ENCODE assay signal across 1 cellular context in the genomic region with DNA sequence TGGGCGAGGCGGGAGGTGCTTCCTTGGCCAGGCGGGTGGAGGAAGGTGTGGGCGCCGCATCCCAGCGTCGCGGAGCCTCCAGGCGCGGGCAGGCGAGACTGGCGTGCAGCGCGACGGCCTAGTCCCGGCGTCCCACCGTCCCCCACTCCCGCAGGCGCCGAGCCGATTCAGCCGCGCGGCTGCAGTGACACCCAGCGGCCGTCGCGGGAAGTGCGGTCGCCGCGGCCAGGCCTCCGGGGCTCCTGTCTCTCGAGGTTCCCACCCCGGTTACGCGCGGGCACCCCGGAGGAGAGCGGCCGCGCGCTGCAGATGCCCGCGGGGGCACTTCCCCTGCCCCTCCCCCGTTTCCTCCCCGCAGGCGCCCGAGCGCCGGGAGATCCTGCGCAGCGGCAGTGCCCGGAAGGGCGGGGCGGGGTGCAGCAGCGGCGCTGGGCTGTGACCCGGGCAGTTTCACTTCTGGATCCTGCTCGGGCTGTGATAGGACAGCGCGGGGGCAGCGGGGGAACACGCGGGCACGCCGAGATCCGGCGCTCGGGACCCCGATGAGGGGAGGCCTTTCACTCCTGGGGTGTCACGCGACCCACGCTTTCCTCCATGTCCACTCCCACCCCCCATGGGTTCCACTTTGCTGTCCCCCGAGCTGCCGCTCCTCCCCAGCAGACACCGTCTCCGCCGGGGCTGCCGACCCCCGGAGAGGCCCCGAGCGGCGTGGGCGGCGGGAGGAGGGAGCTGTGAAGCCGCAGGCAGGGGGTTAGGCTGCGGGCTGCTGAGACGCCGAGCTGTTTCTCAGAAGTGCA.
TF ChIP-seq lines count a peak whose summit lies in the region.

No MANE protein-coding gene starts in this region.

TF ChIP-seq in HepG2, 621 proteins besides CTCF, POLR2A, EP300 and RAD21 (continued from another document and continues in another):
- TF ChIP-seq, protein P1, sequence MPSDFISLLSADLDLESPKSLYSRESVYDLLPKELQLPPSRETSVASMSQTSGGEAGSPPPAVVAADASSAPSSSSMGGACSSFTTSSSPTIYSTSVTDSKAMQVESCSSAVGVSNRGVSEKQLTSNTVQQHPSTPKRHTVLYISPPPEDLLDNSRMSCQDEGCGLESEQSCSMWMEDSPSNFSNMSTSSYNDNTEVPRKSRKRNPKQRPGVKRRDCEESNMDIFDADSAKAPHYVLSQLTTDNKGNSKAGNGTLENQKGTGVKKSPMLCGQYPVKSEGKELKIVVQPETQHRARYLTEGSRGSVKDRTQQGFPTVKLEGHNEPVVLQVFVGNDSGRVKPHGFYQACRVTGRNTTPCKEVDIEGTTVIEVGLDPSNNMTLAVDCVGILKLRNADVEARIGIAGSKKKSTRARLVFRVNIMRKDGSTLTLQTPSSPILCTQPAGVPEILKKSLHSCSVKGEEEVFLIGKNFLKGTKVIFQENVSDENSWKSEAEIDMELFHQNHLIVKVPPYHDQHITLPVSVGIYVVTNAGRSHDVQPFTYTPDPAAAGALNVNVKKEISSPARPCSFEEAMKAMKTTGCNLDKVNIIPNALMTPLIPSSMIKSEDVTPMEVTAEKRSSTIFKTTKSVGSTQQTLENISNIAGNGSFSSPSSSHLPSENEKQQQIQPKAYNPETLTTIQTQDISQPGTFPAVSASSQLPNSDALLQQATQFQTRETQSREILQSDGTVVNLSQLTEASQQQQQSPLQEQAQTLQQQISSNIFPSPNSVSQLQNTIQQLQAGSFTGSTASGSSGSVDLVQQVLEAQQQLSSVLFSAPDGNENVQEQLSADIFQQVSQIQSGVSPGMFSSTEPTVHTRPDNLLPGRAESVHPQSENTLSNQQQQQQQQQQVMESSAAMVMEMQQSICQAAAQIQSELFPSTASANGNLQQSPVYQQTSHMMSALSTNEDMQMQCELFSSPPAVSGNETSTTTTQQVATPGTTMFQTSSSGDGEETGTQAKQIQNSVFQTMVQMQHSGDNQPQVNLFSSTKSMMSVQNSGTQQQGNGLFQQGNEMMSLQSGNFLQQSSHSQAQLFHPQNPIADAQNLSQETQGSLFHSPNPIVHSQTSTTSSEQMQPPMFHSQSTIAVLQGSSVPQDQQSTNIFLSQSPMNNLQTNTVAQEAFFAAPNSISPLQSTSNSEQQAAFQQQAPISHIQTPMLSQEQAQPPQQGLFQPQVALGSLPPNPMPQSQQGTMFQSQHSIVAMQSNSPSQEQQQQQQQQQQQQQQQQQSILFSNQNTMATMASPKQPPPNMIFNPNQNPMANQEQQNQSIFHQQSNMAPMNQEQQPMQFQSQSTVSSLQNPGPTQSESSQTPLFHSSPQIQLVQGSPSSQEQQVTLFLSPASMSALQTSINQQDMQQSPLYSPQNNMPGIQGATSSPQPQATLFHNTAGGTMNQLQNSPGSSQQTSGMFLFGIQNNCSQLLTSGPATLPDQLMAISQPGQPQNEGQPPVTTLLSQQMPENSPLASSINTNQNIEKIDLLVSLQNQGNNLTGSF (CRISPR knock-in tag; IDR thresholded peaks at IDR 0.05): no peak; the same call in none of the 2 replicates
- TF ChIP-seq, protein P2, sequence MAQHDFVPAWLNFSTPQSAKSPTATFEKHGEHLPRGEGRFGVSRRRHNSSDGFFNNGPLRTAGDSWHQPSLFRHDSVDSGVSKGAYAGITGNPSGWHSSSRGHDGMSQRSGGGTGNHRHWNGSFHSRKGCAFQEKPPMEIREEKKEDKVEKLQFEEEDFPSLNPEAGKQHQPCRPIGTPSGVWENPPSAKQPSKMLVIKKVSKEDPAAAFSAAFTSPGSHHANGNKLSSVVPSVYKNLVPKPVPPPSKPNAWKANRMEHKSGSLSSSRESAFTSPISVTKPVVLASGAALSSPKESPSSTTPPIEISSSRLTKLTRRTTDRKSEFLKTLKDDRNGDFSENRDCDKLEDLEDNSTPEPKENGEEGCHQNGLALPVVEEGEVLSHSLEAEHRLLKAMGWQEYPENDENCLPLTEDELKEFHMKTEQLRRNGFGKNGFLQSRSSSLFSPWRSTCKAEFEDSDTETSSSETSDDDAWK (CRISPR knock-in tag; IDR thresholded peaks at IDR 0.05): no peak
- TF ChIP-seq CBX2 (IDR thresholded peaks at IDR 0.05; ENCODE audit: low read depth, low read length) (no peak), CBX2 (CRISPR knock-in tag; IDR thresholded peaks at IDR 0.05; ENCODE audit: low read depth) (peak; percentile 76; the same call in 1 of the 2 replicates), WIZ (CRISPR knock-in tag; IDR thresholded peaks at IDR 0.05) (peak; percentile 63; the same call in 1 of the 2 replicates), ZNF670 (CRISPR knock-in tag; IDR thresholded peaks at IDR 0.05; ENCODE audit: borderline replicate concordance) (peak; percentile 94), ZNF441 (CRISPR knock-in tag; IDR thresholded peaks at IDR 0.05; ENCODE audit: borderline replicate concordance) (peak; percentile 57; the same call in 1 of the 2 replicates), ZNF720 (CRISPR knock-in tag; IDR thresholded peaks at IDR 0.05) (no peak), MLLT10 (CRISPR knock-in tag; IDR thresholded peaks at IDR 0.05) (no peak), ZNF558 (CRISPR knock-in tag; IDR thresholded peaks at IDR 0.05; ENCODE audit: borderline replicate concordance) (peak; percentile 62; the same call in 1 of the 2 replicates), ZNF713 (CRISPR knock-in tag; IDR thresholded peaks at IDR 0.05) (no peak), MIXL1 (CRISPR knock-in tag; IDR thresholded peaks at IDR 0.05) (peak; percentile 71), ZMYM4 (CRISPR knock-in tag; IDR thresholded peaks at IDR 0.05) (peak; percentile 80), PTBP1 (IDR thresholded peaks at IDR 0.05; ENCODE audit: low read depth, low read length, poor library complexity, severe bottlenecking) (no peak), TSC22D2 (CRISPR knock-in tag; IDR thresholded peaks at IDR 0.05; ENCODE audit: borderline replicate concordance) (peak; percentile 77; the same call in 1 of the 2 replicates), ZNF570 (CRISPR knock-in tag; IDR thresholded peaks at IDR 0.05; ENCODE audit: borderline replicate concordance) (0 out of 2 replicates have a peak, but pooled peaks have one; percentile 61), ZNF329 (CRISPR knock-in tag; IDR thresholded peaks at IDR 0.05; ENCODE audit: low read depth) (no peak; the same call in none of the 2 replicates), ZNF629 (CRISPR knock-in tag; conservative IDR thresholded peaks at IDR 0.05) (peak; percentile 40), SETDB1 (CRISPR knock-in tag; IDR thresholded peaks at IDR 0.05; ENCODE audit: borderline replicate concordance) (no peak), ZBTB20 (CRISPR knock-in tag; IDR thresholded peaks at IDR 0.05; ENCODE audit: borderline replicate concordance, low read depth) (peak; percentile 70), KMT2A (CRISPR knock-in tag; IDR thresholded peaks at IDR 0.05) (peak; percentile 92), SRSF1 (optimal IDR thresholded peaks at IDR 0.05; ENCODE audit: low read depth, low read length) (peak; percentile 83), ZKSCAN5 (CRISPR knock-in tag; IDR thresholded peaks at IDR 0.05) (no peak; the same call in 1 of the 2 replicates), EED (CRISPR knock-in tag; IDR thresholded peaks at IDR 0.05) (peak; percentile 89; the same call in 1 of the 2 replicates), NFKB2 (CRISPR knock-in tag; IDR thresholded peaks at IDR 0.05; ENCODE audit: borderline replicate concordance) (peak; percentile 88), SMC3 (IDR thresholded peaks at IDR 0.05; ENCODE audit: low read length) (peak; percentile 32; the same call in 1 of the 2 replicates), YEATS2 (CRISPR knock-in tag; IDR thresholded peaks at IDR 0.05; ENCODE audit: borderline replicate concordance) (peak; percentile 65; the same call in 1 of the 2 replicates), ZNF468 (CRISPR knock-in tag; IDR thresholded peaks at IDR 0.05) (no peak), NFIB (CRISPR knock-in tag; IDR thresholded peaks at IDR 0.05; ENCODE audit: borderline replicate concordance) (no peak), SIX4 (CRISPR knock-in tag; IDR thresholded peaks at IDR 0.05) (peak; percentile 14; the same call in 1 of the 2 replicates), ZNF549 (CRISPR knock-in tag; IDR thresholded peaks at IDR 0.05) (peak; percentile 51; the same call in 1 of the 2 replicates)
- TF ChIP-seq, protein P3, sequence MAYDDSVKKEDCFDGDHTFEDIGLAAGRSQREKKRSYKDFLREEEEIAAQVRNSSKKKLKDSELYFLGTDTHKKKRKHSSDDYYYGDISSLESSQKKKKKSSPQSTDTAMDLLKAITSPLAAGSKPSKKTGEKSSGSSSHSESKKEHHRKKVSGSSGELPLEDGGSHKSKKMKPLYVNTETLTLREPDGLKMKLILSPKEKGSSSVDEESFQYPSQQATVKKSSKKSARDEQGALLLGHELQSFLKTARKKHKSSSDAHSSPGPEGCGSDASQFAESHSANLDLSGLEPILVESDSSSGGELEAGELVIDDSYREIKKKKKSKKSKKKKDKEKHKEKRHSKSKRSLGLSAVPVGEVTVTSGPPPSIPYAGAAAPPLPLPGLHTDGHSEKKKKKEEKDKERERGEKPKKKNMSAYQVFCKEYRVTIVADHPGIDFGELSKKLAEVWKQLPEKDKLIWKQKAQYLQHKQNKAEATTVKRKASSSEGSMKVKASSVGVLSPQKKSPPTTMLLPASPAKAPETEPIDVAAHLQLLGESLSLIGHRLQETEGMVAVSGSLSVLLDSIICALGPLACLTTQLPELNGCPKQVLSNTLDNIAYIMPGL (CRISPR knock-in tag; IDR thresholded peaks at IDR 0.05; ENCODE audit: borderline replicate concordance in 1 of 2, low read depth in 1 of 2): peak; percentile 99 to 100
- TF ChIP-seq, protein P4, sequence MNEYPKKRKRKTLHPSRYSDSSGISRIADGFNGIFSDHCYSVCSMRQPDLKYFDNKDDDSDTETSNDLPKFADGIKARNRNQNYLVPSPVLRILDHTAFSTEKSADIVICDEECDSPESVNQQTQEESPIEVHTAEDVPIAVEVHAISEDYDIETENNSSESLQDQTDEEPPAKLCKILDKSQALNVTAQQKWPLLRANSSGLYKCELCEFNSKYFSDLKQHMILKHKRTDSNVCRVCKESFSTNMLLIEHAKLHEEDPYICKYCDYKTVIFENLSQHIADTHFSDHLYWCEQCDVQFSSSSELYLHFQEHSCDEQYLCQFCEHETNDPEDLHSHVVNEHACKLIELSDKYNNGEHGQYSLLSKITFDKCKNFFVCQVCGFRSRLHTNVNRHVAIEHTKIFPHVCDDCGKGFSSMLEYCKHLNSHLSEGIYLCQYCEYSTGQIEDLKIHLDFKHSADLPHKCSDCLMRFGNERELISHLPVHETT (CRISPR knock-in tag; conservative IDR thresholded peaks at IDR 0.05): no peak; the same call in none of the 2 replicates
- TF ChIP-seq, protein P5, sequence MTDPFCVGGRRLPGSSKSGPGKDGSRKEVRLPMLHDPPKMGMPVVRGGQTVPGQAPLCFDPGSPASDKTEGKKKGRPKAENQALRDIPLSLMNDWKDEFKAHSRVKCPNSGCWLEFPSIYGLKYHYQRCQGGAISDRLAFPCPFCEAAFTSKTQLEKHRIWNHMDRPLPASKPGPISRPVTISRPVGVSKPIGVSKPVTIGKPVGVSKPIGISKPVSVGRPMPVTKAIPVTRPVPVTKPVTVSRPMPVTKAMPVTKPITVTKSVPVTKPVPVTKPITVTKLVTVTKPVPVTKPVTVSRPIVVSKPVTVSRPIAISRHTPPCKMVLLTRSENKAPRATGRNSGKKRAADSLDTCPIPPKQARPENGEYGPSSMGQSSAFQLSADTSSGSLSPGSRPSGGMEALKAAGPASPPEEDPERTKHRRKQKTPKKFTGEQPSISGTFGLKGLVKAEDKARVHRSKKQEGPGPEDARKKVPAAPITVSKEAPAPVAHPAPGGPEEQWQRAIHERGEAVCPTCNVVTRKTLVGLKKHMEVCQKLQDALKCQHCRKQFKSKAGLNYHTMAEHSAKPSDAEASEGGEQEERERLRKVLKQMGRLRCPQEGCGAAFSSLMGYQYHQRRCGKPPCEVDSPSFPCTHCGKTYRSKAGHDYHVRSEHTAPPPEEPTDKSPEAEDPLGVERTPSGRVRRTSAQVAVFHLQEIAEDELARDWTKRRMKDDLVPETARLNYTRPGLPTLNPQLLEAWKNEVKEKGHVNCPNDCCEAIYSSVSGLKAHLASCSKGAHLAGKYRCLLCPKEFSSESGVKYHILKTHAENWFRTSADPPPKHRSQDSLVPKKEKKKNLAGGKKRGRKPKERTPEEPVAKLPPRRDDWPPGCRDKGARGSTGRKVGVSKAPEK (CRISPR knock-in tag; IDR thresholded peaks at IDR 0.05; ENCODE audit: borderline replicate concordance): peak; percentile 60; the same call in 1 of the 2 replicates
- TF ChIP-seq, protein P6, sequence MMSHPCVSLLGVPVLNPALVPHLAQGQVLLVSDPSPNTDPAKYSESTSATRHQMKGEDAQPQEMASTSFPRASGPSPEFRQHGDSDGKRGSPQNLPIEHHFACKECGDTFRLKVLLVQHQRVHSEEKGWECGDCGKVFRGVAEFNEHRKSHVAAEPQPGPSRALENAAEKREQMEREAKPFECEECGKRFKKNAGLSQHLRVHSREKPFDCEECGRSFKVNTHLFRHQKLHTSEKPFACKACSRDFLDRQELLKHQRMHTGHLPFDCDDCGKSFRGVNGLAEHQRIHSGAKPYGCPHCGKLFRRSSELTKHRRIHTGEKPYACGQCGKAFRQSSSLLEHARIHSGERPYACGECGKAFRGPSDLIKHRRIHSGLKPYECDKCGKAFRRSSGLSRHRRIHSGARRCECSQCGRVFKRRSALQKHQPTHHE (CRISPR knock-in tag; IDR thresholded peaks at IDR 0.05; ENCODE audit: borderline replicate concordance): peak; percentile 93
- TF ChIP-seq, protein P7, sequence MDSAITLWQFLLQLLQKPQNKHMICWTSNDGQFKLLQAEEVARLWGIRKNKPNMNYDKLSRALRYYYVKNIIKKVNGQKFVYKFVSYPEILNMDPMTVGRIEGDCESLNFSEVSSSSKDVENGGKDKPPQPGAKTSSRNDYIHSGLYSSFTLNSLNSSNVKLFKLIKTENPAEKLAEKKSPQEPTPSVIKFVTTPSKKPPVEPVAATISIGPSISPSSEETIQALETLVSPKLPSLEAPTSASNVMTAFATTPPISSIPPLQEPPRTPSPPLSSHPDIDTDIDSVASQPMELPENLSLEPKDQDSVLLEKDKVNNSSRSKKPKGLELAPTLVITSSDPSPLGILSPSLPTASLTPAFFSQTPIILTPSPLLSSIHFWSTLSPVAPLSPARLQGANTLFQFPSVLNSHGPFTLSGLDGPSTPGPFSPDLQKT (CRISPR knock-in tag; IDR thresholded peaks at IDR 0.05; ENCODE audit: borderline replicate concordance): no peak; the same call in 1 of the 2 replicates
- TF ChIP-seq, protein P8, sequence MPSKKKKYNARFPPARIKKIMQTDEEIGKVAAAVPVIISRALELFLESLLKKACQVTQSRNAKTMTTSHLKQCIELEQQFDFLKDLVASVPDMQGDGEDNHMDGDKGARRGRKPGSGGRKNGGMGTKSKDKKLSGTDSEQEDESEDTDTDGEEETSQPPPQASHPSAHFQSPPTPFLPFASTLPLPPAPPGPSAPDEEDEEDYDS (CRISPR knock-in tag; IDR thresholded peaks at IDR 0.05): peak; percentile 59
- TF ChIP-seq, protein P9, sequence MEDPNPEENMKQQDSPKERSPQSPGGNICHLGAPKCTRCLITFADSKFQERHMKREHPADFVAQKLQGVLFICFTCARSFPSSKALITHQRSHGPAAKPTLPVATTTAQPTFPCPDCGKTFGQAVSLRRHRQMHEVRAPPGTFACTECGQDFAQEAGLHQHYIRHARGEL (CRISPR knock-in tag; IDR thresholded peaks at IDR 0.05): no peak; the same call in 1 of the 2 replicates
- TF ChIP-seq, protein P10, sequence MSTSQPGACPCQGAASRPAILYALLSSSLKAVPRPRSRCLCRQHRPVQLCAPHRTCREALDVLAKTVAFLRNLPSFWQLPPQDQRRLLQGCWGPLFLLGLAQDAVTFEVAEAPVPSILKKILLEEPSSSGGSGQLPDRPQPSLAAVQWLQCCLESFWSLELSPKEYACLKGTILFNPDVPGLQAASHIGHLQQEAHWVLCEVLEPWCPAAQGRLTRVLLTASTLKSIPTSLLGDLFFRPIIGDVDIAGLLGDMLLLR (CRISPR knock-in tag; IDR thresholded peaks at IDR 0.05): peak; percentile 92
